15 cellular contexts compared by ENCODE assay signal in genomic region chr2:1974391-1974790, GRCh38.
DNase-seq lines count a peak whose midpoint lies in the region; ATAC-seq and TF ChIP-seq lines count a peak whose summit lies in the region.
"Had no signal": no experiment of that assay in that cellular context is flagged by ENCODE, and none has a peak within 500 bp of the region (broad histone marks: within the 10 kb centered on the region; RNA-seq: fewer than 3 reads in every experiment).

No MANE protein-coding gene starts in this region.

- H3K9me3 Mint-ChIP-seq in effector memory CD8-positive, alpha-beta T cell, result peaks cover 0 to 3% of the 10 kb centered on the region in 2 donors
- H3K9me3 Mint-ChIP-seq: activated T-helper 17 cell treated with anti-CD3 and anti-CD28 coated beads, Interleukin-2, amount 50 U/mL, for 72 hours; naive B cell; type B pancreatic cell had no signal

- ATAC-seq in SK-N-SH treated with all-trans-retinoic acid at 6 μM for 48 hours, result no peak
- peak; percentile 74 for ATAC-seq in body of pancreas
- peak; percentile 63 for ATAC-seq in aorta (ENCODE audit: low FRiP score)
- ATAC-seq in HG02970 (IDR thresholded peaks at IDR 0.05; ENCODE audit: low FRiP score, unreplicated experiment), result no peak
- no peak for ATAC-seq in effector memory CD8-positive, alpha-beta T cell (replicated peaks)
- ATAC-seq: activated T-helper 17 cell treated with anti-CD3 and anti-CD28 coated beads, Interleukin-2, amount 50 U/mL, for 72 hours; K562 had no signal

- H3F3A ChIP-seq in SK-N-SH (replicated peaks; ENCODE audit: insufficient read depth), result no peaks in the 10 kb centered on the region

- WGBS in SK-N-SH (ENCODE audit: low lambda C conversion rate), result 24% methylated on average over 6 of the region's 6 CpGs
- WGBS in body of pancreas, 2 donors, result 71 to 76% methylated on average over 6 of the region's 6 CpGs
- WGBS in aorta, 2 donors, result 30 to 34% methylated on average over 6 of the region's 6 CpGs

- H3K9me3 ChIP-seq in SK-N-SH (no peaks in the 10 kb centered on the region), body of pancreas (no peaks in the 10 kb centered on the region), aorta (ENCODE audit: control insufficient read depth, low read length) (no peaks in the 10 kb centered on the region)
- H3K9me3 ChIP-seq: spleen had no signal

- TF ChIP-seq CTCF in SK-N-SH (IDR thresholded peaks at IDR 0.05) (no peak), body of pancreas (IDR thresholded peaks at IDR 0.05) (no peak)

- H3K4me1 Mint-ChIP-seq in effector memory CD8-positive, alpha-beta T cell (ENCODE audit: low read depth in 2 of 2), result no peaks in the 10 kb centered on the region
- H3K4me1 Mint-ChIP-seq: activated T-helper 17 cell treated with anti-CD3 and anti-CD28 coated beads, Interleukin-2, amount 50 U/mL, for 72 hours; naive B cell had no signal

- peaks cover 0 to 9% of the 10 kb centered on the region in 2 donors for H3K27me3 Mint-ChIP-seq in effector memory CD8-positive, alpha-beta T cell

- H3K36me3 Mint-ChIP-seq in effector memory CD8-positive, alpha-beta T cell (ENCODE audit: insufficient read depth), result no peaks in the 10 kb centered on the region
- H3K36me3 Mint-ChIP-seq: naive B cell, type B pancreatic cell had no signal

- no peaks in the 10 kb centered on the region for H4K20me1 ChIP-seq in SK-N-SH (ENCODE audit: insufficient read depth)

- peaks cover 3 to 59% of the 10 kb centered on the region in 2 experiments; a peak in 3 of 4 replicates for H3K4me1 ChIP-seq in SK-N-SH (ENCODE audit: control insufficient read depth in 1 of 2, insufficient read depth in 2 of 2, low read depth in 1 of 2, low read length in 1 of 2)
- no peaks in the 10 kb centered on the region for H3K4me1 ChIP-seq in body of pancreas
- no peaks in the 10 kb centered on the region for H3K4me1 ChIP-seq in aorta (ENCODE audit: control insufficient read depth in 1 of 2, insufficient read depth in 2 of 2, low read length in 2 of 2)

- POLR2A ChIA-PET in SK-N-SH (lab: Yijun Ruan, JAX), result interaction anchor here (0.9 kb wide), 1 partner anchor 138 kb away, joined by 3 read pairs; no protein-coding TSS in a partner anchor

- no peak overlapping the region; a peak in 1 of 4 replicates for H3K27ac ChIP-seq in SK-N-SH (ENCODE audit: low read depth in 2 of 2, low read length in 1 of 2)
- no peak overlapping the region for H3K27ac ChIP-seq in body of pancreas
- H3K27ac ChIP-seq in aorta (ENCODE audit: low read depth in 1 of 2, low read length in 2 of 2), result no peak overlapping the region
- H3K27ac ChIP-seq: cardiac muscle cell, spleen had no signal

- H3K27ac Mint-ChIP-seq in effector memory CD8-positive, alpha-beta T cell, result no peak overlapping the region
- H3K27ac Mint-ChIP-seq: activated T-helper 17 cell treated with anti-CD3 and anti-CD28 coated beads, Interleukin-2, amount 50 U/mL, for 72 hours; naive B cell; type B pancreatic cell had no signal

- H3K36me3 ChIP-seq in SK-N-SH (replicated peaks in 1 of 2; ENCODE audit: control insufficient read depth in 1 of 2, insufficient read depth in 2 of 2, low read length in 1 of 2) (no peaks in the 10 kb centered on the region), body of pancreas (replicated peaks in 1 of 2; ENCODE audit: insufficient read depth in 1 of 2, low read depth in 2 of 2) (no peaks in the 10 kb centered on the region), aorta (ENCODE audit: control insufficient read depth in 1 of 2, insufficient read depth in 2 of 2, low read length in 1 of 2) (no peaks in the 10 kb centered on the region)
- H3K36me3 ChIP-seq: cardiac muscle cell, spleen had no signal

- CTCF ChIA-PET in SK-N-SH (lab: Yijun Ruan, JAX), result interaction anchor here (1.2 kb wide), 1 partner anchor 25 kb away, joined by 3 read pairs; no protein-coding TSS in a partner anchor

- no peak for TF ChIP-seq POLR2A in body of pancreas (IDR thresholded peaks at IDR 0.05)

- H3K79me2 ChIP-seq in SK-N-SH (ENCODE audit: insufficient read depth), result no peaks in the 10 kb centered on the region

- H3K4me3 Mint-ChIP-seq in effector memory CD8-positive, alpha-beta T cell, result no peak overlapping the region
- H3K4me3 Mint-ChIP-seq: activated T-helper 17 cell treated with anti-CD3 and anti-CD28 coated beads, Interleukin-2, amount 50 U/mL, for 72 hours; naive B cell had no signal

- H3K27me3 ChIP-seq in SK-N-SH (ENCODE audit: insufficient read depth), result no peaks in the 10 kb centered on the region
- no peaks in the 10 kb centered on the region for H3K27me3 ChIP-seq in body of pancreas
- H3K27me3 ChIP-seq in aorta (ENCODE audit: control insufficient read depth in 1 of 2, insufficient read depth in 2 of 2, low read length in 1 of 2), result no peaks in the 10 kb centered on the region
- H3K27me3 ChIP-seq: cardiac muscle cell had no signal

- intact Hi-C loops in body of pancreas (cut with DNase I) (no loop called here), aorta (cut with DNase I) (no loop called here)

- no peak overlapping the region for H3K4me2 ChIP-seq in SK-N-SH

- H3K9me2 ChIP-seq in SK-N-SH, result no peaks in the 10 kb centered on the region

- DNase-seq in SK-N-SH, result no peak
- DNase-seq in body of pancreas, result peak in 1 of 4 donors; percentile 25
- DNase-seq in kidney glomerular epithelial cell (lab: John Stamatoyannopoulos, UW), result peak; percentile 71
- no peak for DNase-seq in aorta
- no peak for DNase-seq in SW 1271 (lab: John Stamatoyannopoulos, UW)
- DNase-seq in effector memory CD8-positive, alpha-beta T cell, result no peak
- DNase-seq: naive B cell, NCI-H1694 treated with DMSO at 0.1 percent for 48 hours, spleen had no signal

- H3K4me3 ChIP-seq in SK-N-SH (ENCODE audit: low read depth in 2 of 2, low read length in 1 of 2) (no peak overlapping the region), body of pancreas (no peak overlapping the region), aorta (ENCODE audit: low read length in 2 of 2) (no peak overlapping the region)
- H3K4me3 ChIP-seq: cardiac muscle cell, K562, spleen had no signal

- H3K9ac ChIP-seq in SK-N-SH, result no peak overlapping the region

- no peak for TF ChIP-seq RAD21 in SK-N-SH (IDR thresholded peaks at IDR 0.05; ENCODE audit: low read length)

- no peak for TF ChIP-seq EP300 in SK-N-SH (IDR thresholded peaks at IDR 0.05; ENCODE audit: borderline replicate concordance in 1 of 2, low read depth in 1 of 2, low read length in 1 of 2)

- H2AFZ ChIP-seq in SK-N-SH (ENCODE audit: low read depth), result no peak overlapping the region

TF ChIP-seq in SK-N-SH treated with all-trans-retinoic acid at 6 μM for 48 hours, 23 proteins besides CTCF, POLR2A, EP300 and RAD21 (continues in another document):
- TF ChIP-seq TSHZ2 (CRISPR knock-in tag; IDR thresholded peaks at IDR 0.05), result no peak
- TF ChIP-seq ESRRG (CRISPR knock-in tag; IDR thresholded peaks at IDR 0.05), result no peak
- TF ChIP-seq ZC3H10 (CRISPR knock-in tag; IDR thresholded peaks at IDR 0.05), result no peak
- peak; percentile 58 for TF ChIP-seq ISL1 (CRISPR knock-in tag; IDR thresholded peaks at IDR 0.05)

TF ChIP-seq in SK-N-SH, 30 proteins besides CTCF, POLR2A, EP300 and RAD21:
- TF ChIP-seq RFX5 (IDR thresholded peaks at IDR 0.05; ENCODE audit: low read length), result no peak
- TF ChIP-seq JUND (IDR thresholded peaks at IDR 0.05), result no peak
- no peak for TF ChIP-seq NFIC (IDR thresholded peaks at IDR 0.05; ENCODE audit: borderline replicate concordance)
- TF ChIP-seq TEAD4 (IDR thresholded peaks at IDR 0.05; ENCODE audit: borderline replicate concordance, insufficient read depth), result no peak
- TF ChIP-seq ELF1 (IDR thresholded peaks at IDR 0.05), result no peak
- TF ChIP-seq SIN3A (IDR thresholded peaks at IDR 0.05; ENCODE audit: borderline replicate concordance, low read depth, low read length), result no peak
- TF ChIP-seq IRF3 (IDR thresholded peaks at IDR 0.05; ENCODE audit: low read depth, low read length), result no peak
- no peak for TF ChIP-seq MAX (IDR thresholded peaks at IDR 0.05; ENCODE audit: low read depth)
- TF ChIP-seq TCF12 (IDR thresholded peaks at IDR 0.05), result no peak
- TF ChIP-seq TAF1 (IDR thresholded peaks at IDR 0.05; ENCODE audit: borderline replicate concordance, low read depth, low read length), result no peak

Comparison
In these comparisons a context has a peak if more than half of its experiments do, and no peak if none do; other contexts are left out.
1. ATAC-seq: peak in body of pancreas (single experiment) and aorta (single experiment); none in SK-N-SH treated with all-trans-retinoic acid at 6 μM for 48 hours (single experiment), HG02970 (single experiment) and effector memory CD8-positive, alpha-beta T cell (single experiment).